ENCODE assay signal across 1 cellular context in genomic region chr2:111246620-111247061, GRCh38.
TF ChIP-seq lines count a peak whose summit lies in the region.

No MANE protein-coding gene starts in this region.

TF ChIP-seq in HepG2, 621 proteins besides CTCF, POLR2A, EP300 and RAD21 (continued from another document and continues in another):
- TF ChIP-seq ZNF318 (CRISPR knock-in tag; IDR thresholded peaks at IDR 0.05) (no peak), BCLAF1 (IDR thresholded peaks at IDR 0.05) (no peak), KLF9 (CRISPR knock-in tag; IDR thresholded peaks at IDR 0.05; ENCODE audit: low read depth) (no peak), ZNF501 (CRISPR knock-in tag; IDR thresholded peaks at IDR 0.05) (peak; percentile 82), CBX1 (IDR thresholded peaks at IDR 0.05; ENCODE audit: low read depth) (no peak), MLXIP (CRISPR knock-in tag; IDR thresholded peaks at IDR 0.05; ENCODE audit: borderline replicate concordance) (no peak), ZNF101 (CRISPR knock-in tag; IDR thresholded peaks at IDR 0.05; ENCODE audit: borderline replicate concordance, low read depth) (no peak), BRF2 (CRISPR knock-in tag; IDR thresholded peaks at IDR 0.05) (no peak), HNRNPLL (IDR thresholded peaks at IDR 0.05; ENCODE audit: low read depth, low read length, poor library complexity, severe bottlenecking) (no peak), PAF1 (CRISPR knock-in tag; IDR thresholded peaks at IDR 0.05) (no peak), SKIL (CRISPR knock-in tag; IDR thresholded peaks at IDR 0.05; ENCODE audit: borderline replicate concordance) (peak; percentile 64), PBX2 (CRISPR knock-in tag; IDR thresholded peaks at IDR 0.05) (no peak), PRDM4 (CRISPR knock-in tag; IDR thresholded peaks at IDR 0.05; ENCODE audit: borderline replicate concordance) (no peak), ETS1 (CRISPR knock-in tag; IDR thresholded peaks at IDR 0.05) (no peak), ZNF773 (CRISPR knock-in tag; IDR thresholded peaks at IDR 0.05; ENCODE audit: borderline replicate concordance) (no peak), HNF4G (IDR thresholded peaks at IDR 0.05; ENCODE audit: borderline replicate concordance, low read depth, low read length) (peak; percentile 30; the same call in 1 of the 2 replicates), HNF4G (CRISPR knock-in tag; IDR thresholded peaks at IDR 0.05; ENCODE audit: borderline replicate concordance, low read depth) (peak; percentile 90; the same call in 1 of the 2 replicates), DPF2 (CRISPR knock-in tag; IDR thresholded peaks at IDR 0.05; ENCODE audit: borderline replicate concordance, low read depth) (peak; percentile 57; the same call in 1 of the 2 replicates), FOXO1 (CRISPR knock-in tag; IDR thresholded peaks at IDR 0.05) (peak; percentile 98), JARID2 (CRISPR knock-in tag; IDR thresholded peaks at IDR 0.05; ENCODE audit: insufficient replicate concordance) (no peak), SP5 (CRISPR knock-in tag; IDR thresholded peaks at IDR 0.05; ENCODE audit: borderline replicate concordance, low read depth) (no peak), SPEN (CRISPR knock-in tag; IDR thresholded peaks at IDR 0.05; ENCODE audit: low read depth) (peak; percentile 84), PREB (CRISPR knock-in tag; IDR thresholded peaks at IDR 0.05) (no peak), ZBTB14 (CRISPR knock-in tag; IDR thresholded peaks at IDR 0.05) (no peak)
